In genomic region chr7:56079450-56080185, GRCh38 we compare ENCODE assay signal across 8 cellular contexts. TPM values are rescaled to one million over a fixed set of nuclear protein-coding genes. Genes with fewer than 3 reads are reported as not detected.
DNase-seq lines count a peak whose midpoint lies in the region; ATAC-seq and TF ChIP-seq lines count a peak whose summit lies in the region.

No MANE protein-coding gene starts in this region.

- TF ChIP-seq CTCF in suprapubic skin (IDR thresholded peaks at IDR 0.05) (peak; percentile 50 to 72), GM10266 (IDR thresholded peaks at IDR 0.05; ENCODE audit: control insufficient read depth, insufficient read depth, low read depth, missing control alignments) (no peak)

- H3K36me3 ChIP-seq in suprapubic skin: peaks cover 44% of the 10 kb centered on the region
- no peaks in the 10 kb centered on the region for H3K36me3 ChIP-seq in SJCRH30

- H3K27me3 ChIP-seq in suprapubic skin (no peaks in the 10 kb centered on the region), SJCRH30 (no peaks in the 10 kb centered on the region)

- no peaks in the 10 kb centered on the region for H3K9me3 ChIP-seq in suprapubic skin
- no peaks in the 10 kb centered on the region for H3K9me3 ChIP-seq in SJCRH30 (replicated peaks)

- peak; percentile 60 for DNase-seq in MV-4-11 (lab: John Stamatoyannopoulos, UW)
- DNase-seq in hippocampal formation (lab: John Stamatoyannopoulos, UW): peak; percentile 79 to 80
- DNase-seq in suprapubic skin (ENCODE audit: low spot score in 2 of 2): peak; percentile 87 to 93
- no peak for DNase-seq in SJCRH30
- DNase-seq in GM10266 (ENCODE audit: extremely low spot score): no peak
- DNase-seq in activated gamma-delta T cell treated with Interleukin-2 at 50 U/mL for 16 hours: no peak

- TF ChIP-seq POLR2A in suprapubic skin (IDR thresholded peaks at IDR 0.05): no peak

- 49% methylated on average over 9 of the region's 12 CpGs for WGBS in suprapubic skin

- ATAC-seq in HG03095 (IDR thresholded peaks at IDR 0.05; ENCODE audit: unreplicated experiment): no peak

- H3K4me3 ChIP-seq in suprapubic skin (no peak overlapping the region), SJCRH30 (no peak overlapping the region)

- peaks cover 28% of the 10 kb centered on the region for H3K4me1 ChIP-seq in suprapubic skin
- no peaks in the 10 kb centered on the region for H3K4me1 ChIP-seq in SJCRH30

- no peak for TF ChIP-seq EP300 in suprapubic skin (IDR thresholded peaks at IDR 0.05)

- peak overlapping the region; percentile 91 for H3K27ac ChIP-seq in angular gyrus (ENCODE audit: low read depth, low read length)
- H3K27ac ChIP-seq in suprapubic skin: peak overlapping the region; percentile 61
- no peak overlapping the region for H3K27ac ChIP-seq in SJCRH30

RNA-seq across cellular contexts. Expression of gene PHKG1, which starts 13.1 kb away (rescaled TPM):
- 1 to 10 TPM in 3 of 4 donors, under 1 TPM in 1; 0.64 to 5.2 (median 2.5) TPM for total RNA-seq in suprapubic skin
- total RNA-seq in SJCRH30 (2014; rRNA removed; shearing (Covaris generic)): 1.1 and 1.4 TPM in 2 replicates

RNA-seq across cellular contexts. Expression of gene SUMF2, which starts 15.5 kb away (rescaled TPM):
- 100 to 1,000 TPM in 2 of 4 donors, 10 to 100 TPM in 2; 93.4 to 134 (median 113) TPM for total RNA-seq in suprapubic skin
- total RNA-seq in SJCRH30 (2014; rRNA removed; shearing (Covaris generic)): 73.9 and 78.9 TPM in 2 replicates

RNA-seq across cellular contexts. Expression of gene CHCHD2, which starts 26.7 kb away (rescaled TPM):
- total RNA-seq in suprapubic skin: 100 to 1,000 TPM; 192 to 382 (median 301) TPM
- total RNA-seq in SJCRH30 (2014; rRNA removed; shearing (Covaris generic)): 603 and 727 TPM in 2 replicates

RNA-seq across cellular contexts. Expression of gene CCT6A, which starts 28.1 kb away (rescaled TPM):
- total RNA-seq in suprapubic skin: 10 to 100 TPM; 80.6 to 97.4 (median 88.8) TPM
- total RNA-seq in SJCRH30 (2014; rRNA removed; shearing (Covaris generic)): 484 and 522 TPM in 2 replicates

RNA-seq across cellular contexts. Expression of gene PSPH, which starts 28.4 kb away (rescaled TPM):
- 10 to 100 TPM in 3 of 4 donors, 1 to 10 TPM in 1; 4.1 to 19.2 (median 14.1) TPM for total RNA-seq in suprapubic skin
- total RNA-seq in SJCRH30 (2014; rRNA removed; shearing (Covaris generic)): 39.6 and 53.2 TPM in 2 replicates

Comparison
In these comparisons a context has a peak if more than half of its experiments do, and no peak if none do; other contexts are left out.
1. DNase-seq: peak in MV-4-11 (single experiment), hippocampal formation (2 of 2) and suprapubic skin (2 of 2); none in SJCRH30 (0 of 2), GM10266 (single experiment) and activated gamma-delta T cell treated with Interleukin-2 at 50 U/mL for 16 hours (single experiment).